In the genomic region with DNA sequence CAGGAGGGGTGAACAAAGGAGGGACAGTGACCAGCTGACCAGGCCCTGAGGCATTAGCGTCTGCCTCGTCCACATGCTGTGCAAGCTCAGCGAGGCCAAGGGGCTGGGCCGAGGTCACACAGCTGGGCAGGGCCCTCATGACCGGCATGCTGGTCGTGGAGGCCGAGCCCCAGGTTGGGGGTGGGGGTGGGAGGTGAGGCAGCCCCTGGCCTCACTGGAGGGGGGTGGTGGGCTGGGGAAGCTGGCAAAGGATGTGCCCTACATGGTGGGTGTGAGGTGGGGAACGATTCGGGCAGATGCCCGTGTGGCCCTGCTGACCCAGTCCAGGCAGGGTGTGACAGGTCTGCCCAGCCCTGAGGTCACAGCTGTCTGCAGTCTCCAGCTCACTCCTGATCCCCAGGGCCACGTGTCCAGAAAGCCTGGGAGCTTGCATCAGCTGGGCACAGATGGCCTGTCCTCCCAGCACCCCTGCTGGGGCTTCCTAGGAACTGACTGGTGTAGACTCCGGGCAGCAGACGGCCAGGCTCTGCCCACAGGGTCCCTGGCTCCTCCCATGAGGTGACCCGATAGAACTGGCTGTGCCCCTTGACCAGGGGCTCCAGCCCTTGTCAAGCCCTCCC, we compare ENCODE assay signal across 11 cellular contexts. TPM values are rescaled to one million over a fixed set of nuclear protein-coding genes. Genes with fewer than 3 reads are reported as not detected.
DNase-seq lines count a peak whose midpoint lies in the region; ATAC-seq and TF ChIP-seq lines count a peak whose summit lies in the region.
"Not testable (repeated sequence)": the region's sequence is repeated elsewhere in the genome, so short reads cannot be mapped to it uniquely, and the experiment has no call there.
"Had no signal": no experiment of that assay in that cellular context is flagged by ENCODE, and none has a peak within 500 bp of the region (broad histone marks: within the 10 kb centered on the region; RNA-seq: fewer than 3 reads in every experiment).

No MANE protein-coding gene starts in this region.

- H3K4me3 ChIP-seq in body of pancreas, heart right ventricle, gastrocnemius medialis: not testable (repeated sequence)

- H3K36me3 Mint-ChIP-seq in Calu3 (ENCODE audit: insufficient read depth, unreplicated experiment); HFFc6 (ENCODE audit: low read depth): not testable (repeated sequence)

- peak overlapping the region; percentile 36 to 77 (median 48) for H3K27ac ChIP-seq in body of pancreas
- not testable (repeated sequence) for H3K27ac ChIP-seq in heart right ventricle, gastrocnemius medialis

- H3K27me3 ChIP-seq in body of pancreas = not testable (repeated sequence)
- H3K27me3 ChIP-seq in heart right ventricle (peaks cover 22 to 58% (median 36%) of the 10 kb centered on the region in 7 donors), gastrocnemius medialis (peaks cover 0 to 23% (median 14%) of the 10 kb centered on the region in 3 donors)

- not testable (repeated sequence) for TF ChIP-seq POLR2A in body of pancreas (IDR thresholded peaks at IDR 0.05); gastrocnemius medialis (IDR thresholded peaks at IDR 0.05)

- DNase-seq in Calu3 (peak; percentile 56), HFFc6 (peak; percentile 56), NCI-H524 treated with DMSO at 0.1 percent for 48 hours (lab: John Stamatoyannopoulos, UW) (peak; percentile 61), SK-MEL-5 (ENCODE audit: low read depth, low spot score) (peak; percentile 70), body of pancreas (peak; percentile 72 to 89 (median 86)), midbrain (lab: John Stamatoyannopoulos, UW) (peak; percentile 23), gastrocnemius medialis (peak in 1 of 2 donors; percentile 63)
- DNase-seq in heart right ventricle = not testable (repeated sequence)

- WGBS in body of pancreas, 2 donors = 46% methylated on average over 9 to 14 of the region's 14 CpGs
- 48 to 53% methylated on average over 14 of the region's 14 CpGs for WGBS in heart right ventricle, 2 donors

- BruUV-seq in Calu3 (replicated peaks; lab: Mats Ljungman, UMichigan) = not testable (repeated sequence)

- intact Hi-C loops in Calu3 (cut with micrococcal nuclease; ENCODE audit: unreplicated experiment); body of pancreas (cut with DNase I); heart right ventricle (cut with DNase I); gastrocnemius medialis (cut with DNase I; ENCODE audit: low total_unique reads): not testable (repeated sequence)

- H3K9me3 Mint-ChIP-seq in Calu3 (ENCODE audit: low read depth, unreplicated experiment); HFFc6: not testable (repeated sequence)

- CTCF ChIA-PET in Calu3 (lab: Charles Lee) = interaction anchor here (0.6 kb wide), 1 partner anchor 816 kb away, joined by 3 read pairs; no protein-coding TSS in a partner anchor

- in situ Hi-C loops in SK-MEL-5 (cut with HindIII; ENCODE audit: low pct_unique_long_range_greater_than_20kb, low sequenced_read_pairs) = not testable (repeated sequence)
- in situ Hi-C loops in gastrocnemius medialis (cut with MboI; ENCODE audit: low sequenced_read_pairs in 4 of 4) = loop anchor here in 2 of 4 donors (25.0 kb wide), 1 partner anchor 670 kb away; no protein-coding TSS in a partner anchor

- H3K36me3 ChIP-seq in body of pancreas (replicated peaks in 1 of 2; ENCODE audit: insufficient read depth in 1 of 2, low read depth in 2 of 2); heart right ventricle; gastrocnemius medialis: not testable (repeated sequence)

- peaks cover 30% of the 10 kb centered on the region for H3K4me1 ChIP-seq in body of pancreas
- not testable (repeated sequence) for H3K4me1 ChIP-seq in heart right ventricle, gastrocnemius medialis

- peaks cover 11% of the 10 kb centered on the region for H3K27me3 Mint-ChIP-seq in Calu3 (ENCODE audit: unreplicated experiment)
- H3K27me3 Mint-ChIP-seq in HFFc6 (ENCODE audit: insufficient read depth) = not testable (repeated sequence)

- H3K4me3 Mint-ChIP-seq in Calu3 (ENCODE audit: low read depth, unreplicated experiment); HFFc6: not testable (repeated sequence)

- H3K27ac Mint-ChIP-seq in Calu3 (ENCODE audit: unreplicated experiment); HFFc6: not testable (repeated sequence)

- H3K4me1 Mint-ChIP-seq in Calu3 (ENCODE audit: low read depth, unreplicated experiment); HFFc6 (ENCODE audit: low read depth): not testable (repeated sequence)

- not testable (repeated sequence) for H3K9me3 ChIP-seq in body of pancreas, heart right ventricle, gastrocnemius medialis

- TF ChIP-seq CTCF in Calu3 (IDR thresholded peaks at IDR 0.05; ENCODE audit: unreplicated experiment) (peak; percentile 21), HFFc6 (IDR thresholded peaks at IDR 0.05) (peak; percentile 33; the same call in 1 of the 2 replicates), body of pancreas (IDR thresholded peaks at IDR 0.05) (peak in 6 of 7 experiments; percentile 10 to 49 (median 32)), gastrocnemius medialis (IDR thresholded peaks at IDR 0.05 in 4 of 5, conservative IDR thresholded peaks at IDR 0.05 in 1 of 5) (peak in 1 of 5 experiments; percentile 30)
- not testable (repeated sequence) for TF ChIP-seq CTCF in heart right ventricle (IDR thresholded peaks at IDR 0.05)

- ATAC-seq in body of pancreas (peak; percentile 82), heart right ventricle (peak in 7 of 8 donors; percentile 51 to 70 (median 61)), gastrocnemius medialis (peak; percentile 60 to 72)

RNA-seq across cellular contexts. Expression of gene PRODH, which starts 31.4 kb away (rescaled TPM):
- 1.5 and 2.7 TPM in 2 replicates for total RNA-seq in Calu3 (2022)
- not detected for total RNA-seq in HFFc6 (2021; fragmentation: NEBNext Ultra II Directional; extraction: Animal tissue kit (Norgen Biotek cat#: 25700))
- 0.45 and 0.55 TPM in 2 replicates for total RNA-seq in SK-MEL-5 (2014; rRNA removed; shearing (Covaris generic))
- 0.40 and 0.90 TPM in 2 replicates for polyA plus RNA-seq in SK-MEL-5 (2015; cell fraction: cytosol; rRNA removed)
- polyA plus RNA-seq in SK-MEL-5 (2015; cell fraction: nucleus; rRNA removed) = 4.3 and 12.1 TPM in 2 replicates
- total RNA-seq in body of pancreas = 10 to 100 TPM in 1 of 2 donors, 1 to 10 TPM in 1; 1.0 to 11.5 TPM
- 10 to 100 TPM in 2 of 10 donors, 1 to 10 TPM in 8; 1.2 to 23.7 (median 6.4) TPM for total RNA-seq in heart right ventricle
- 10 to 100 TPM in 1 of 2 donors, 1 to 10 TPM in 1; 4.1 to 14.4 TPM for polyA plus RNA-seq in heart right ventricle
- 10 to 100 TPM in 2 of 4 donors, 1 to 10 TPM in 2; 7.1 to 74.9 (median 14.4) TPM for total RNA-seq in gastrocnemius medialis
- total RNA-seq: CD8-positive, alpha-beta T cell; natural killer cell had no signal
- polyA plus RNA-seq: smooth muscle cell had no signal
